8 cellular contexts compared by ENCODE assay signal in genomic region chr19:48510421-48511268, GRCh38. TPM values are rescaled to one million over a fixed set of nuclear protein-coding genes. Genes with fewer than 3 reads are reported as not detected.
DNase-seq lines count a peak whose midpoint lies in the region; ATAC-seq, FAIRE-seq and TF ChIP-seq lines count a peak whose summit lies in the region.

No MANE protein-coding gene starts in this region.

- peak overlapping the region; percentile 70 for H3K27ac Mint-ChIP-seq in activated CD8-positive, alpha-beta T cell treated with anti-CD3 and anti-CD28 coated beads for 36 hours
- H3K27ac Mint-ChIP-seq in memory B cell (no peak overlapping the region), osteocyte (ENCODE audit: unreplicated experiment) (no peak overlapping the region)

- CTCF ChIA-PET in activated CD8-positive, alpha-beta T cell treated with anti-CD3 and anti-CD28 coated beads for 36 hours (lab: Charles Lee), result interaction anchor here (1.1 to 6.0 kb wide), 2 partner anchors 21 to 78 kb away, joined by 5 to 37 read pairs; no protein-coding TSS in a partner anchor

- DNase-seq in GM19239 (ENCODE audit: insufficient read length, low spot score) (no peak), NCI-H345 (lab: John Stamatoyannopoulos, UW) (peak; percentile 59), memory B cell (ENCODE audit: low spot score in 2 of 2) (peak; percentile 58 to 76), osteocyte (ENCODE audit: extremely low spot score, unreplicated experiment) (no peak)
- DNase-seq in activated CD8-positive, alpha-beta T cell treated with anti-CD3 and anti-CD28 coated beads for 36 hours, result peak; percentile 86
- DNase-seq in effector CD8-positive, alpha-beta T cell (lab: John Stamatoyannopoulos, UW), result peak; percentile 70
- DNase-seq in stimulated activated CD8-positive, alpha-beta memory T cell treated with anti-CD3 and anti-CD28 coated beads, Interleukin-12 subunit alpha, Interleukin-12 subunit beta, amount 100 ng/mL, for 4 hours (ENCODE audit: low read depth), result peak; percentile 54

- FAIRE-seq in GM19239 (lab: Jason Lieb, UNC), result peak; percentile 26

- peaks cover 19% of the 10 kb centered on the region for H3K4me1 Mint-ChIP-seq in activated CD8-positive, alpha-beta T cell treated with anti-CD3 and anti-CD28 coated beads for 36 hours (ENCODE audit: low read depth)
- H3K4me1 Mint-ChIP-seq in memory B cell (peaks cover 7% of the 10 kb centered on the region), osteocyte (ENCODE audit: unreplicated experiment) (peaks cover 10% of the 10 kb centered on the region)

- POLR2A ChIA-PET in activated CD8-positive, alpha-beta T cell treated with anti-CD3 and anti-CD28 coated beads for 36 hours (lab: Charles Lee), result interaction anchor here (0.9 kb wide), 1 partner anchor 17 kb away, joined by 3 read pairs; no protein-coding TSS in a partner anchor

- peak; percentile 54 for ATAC-seq in activated CD8-positive, alpha-beta T cell treated with anti-CD3 and anti-CD28 coated beads for 36 hours
- peak; percentile 66 for ATAC-seq in memory B cell (ENCODE audit: low read depth)
- no peak for ATAC-seq in HG03139 (IDR thresholded peaks at IDR 0.05; ENCODE audit: unreplicated experiment)

- intact Hi-C loops in activated CD8-positive, alpha-beta T cell treated with anti-CD3 and anti-CD28 coated beads for 36 hours (cut with micrococcal nuclease), result no loop called here

- H3K36me3 Mint-ChIP-seq in activated CD8-positive, alpha-beta T cell treated with anti-CD3 and anti-CD28 coated beads for 36 hours (ENCODE audit: low read depth), result no peaks in the 10 kb centered on the region
- H3K36me3 Mint-ChIP-seq in memory B cell, result no peaks in the 10 kb centered on the region
- no peaks in the 10 kb centered on the region for H3K36me3 Mint-ChIP-seq in osteocyte (ENCODE audit: unreplicated experiment)

- no peaks in the 10 kb centered on the region for H3K9me3 Mint-ChIP-seq in activated CD8-positive, alpha-beta T cell treated with anti-CD3 and anti-CD28 coated beads for 36 hours
- no peaks in the 10 kb centered on the region for H3K9me3 Mint-ChIP-seq in memory B cell
- no peaks in the 10 kb centered on the region for H3K9me3 Mint-ChIP-seq in osteocyte (ENCODE audit: unreplicated experiment)

- no peak overlapping the region for H3K4me3 Mint-ChIP-seq in activated CD8-positive, alpha-beta T cell treated with anti-CD3 and anti-CD28 coated beads for 36 hours
- H3K4me3 Mint-ChIP-seq in memory B cell (peak overlapping the region; percentile 43), osteocyte (ENCODE audit: unreplicated experiment) (no peak overlapping the region)

- H3K27me3 Mint-ChIP-seq in activated CD8-positive, alpha-beta T cell treated with anti-CD3 and anti-CD28 coated beads for 36 hours, result no peaks in the 10 kb centered on the region
- peaks cover 9% of the 10 kb centered on the region for H3K27me3 Mint-ChIP-seq in memory B cell
- peaks cover 9% of the 10 kb centered on the region for H3K27me3 Mint-ChIP-seq in osteocyte (ENCODE audit: unreplicated experiment)

- no peak for TF ChIP-seq CTCF in activated CD8-positive, alpha-beta T cell treated with anti-CD3 and anti-CD28 coated beads for 36 hours (IDR thresholded peaks at IDR 0.05)
- no peak for TF ChIP-seq CTCF in osteocyte (IDR thresholded peaks at IDR 0.05)

RNA-seq across cellular contexts. Expression of gene LMTK3, which starts 1.0 kb away (rescaled TPM):
- 1 to 10 TPM; 3.4 to 4.0 TPM for total RNA-seq in activated CD8-positive, alpha-beta T cell treated with anti-CD3 and anti-CD28 coated beads for 36 hours
- 0.32 and 0.39 TPM in 2 replicates for total RNA-seq in osteocyte

RNA-seq across cellular contexts. Expression of gene SULT2B1, which starts 41.3 kb away (rescaled TPM):
- not detected for total RNA-seq in activated CD8-positive, alpha-beta T cell treated with anti-CD3 and anti-CD28 coated beads for 36 hours
- not detected in 2 replicates for total RNA-seq in osteocyte

RNA-seq across cellular contexts. Expression of gene CYTH2, which starts 41.5 kb away (rescaled TPM):
- total RNA-seq in activated CD8-positive, alpha-beta T cell treated with anti-CD3 and anti-CD28 coated beads for 36 hours, result 10 to 100 TPM; 23.8 to 24.5 TPM
- total RNA-seq in osteocyte, result 92.1 and 107 TPM in 2 replicates

RNA-seq across cellular contexts. Expression of gene KCNJ14, which starts 55.3 kb away (rescaled TPM):
- total RNA-seq in activated CD8-positive, alpha-beta T cell treated with anti-CD3 and anti-CD28 coated beads for 36 hours, result 1 to 10 TPM; 1.3 to 1.5 TPM
- total RNA-seq in osteocyte, result 0.86 and 1.6 TPM in 2 replicates

Comparison
In these comparisons a context has a peak if more than half of its experiments do, and no peak if none do; other contexts are left out.
1. DNase-seq: peak in NCI-H345 (single experiment), activated CD8-positive, alpha-beta T cell treated with anti-CD3 and anti-CD28 coated beads for 36 hours (single experiment), effector CD8-positive, alpha-beta T cell (single experiment), memory B cell (2 of 2) and stimulated activated CD8-positive, alpha-beta memory T cell treated with anti-CD3 and anti-CD28 coated beads, Interleukin-12 subunit alpha, Interleukin-12 subunit beta, amount 100 ng/mL, for 4 hours (single experiment); none in GM19239 (single experiment) and osteocyte (single experiment).